11 cellular contexts compared by ENCODE assay signal in genomic region chr7:2921748-2922147, GRCh38.
DNase-seq lines count a peak whose midpoint lies in the region; ATAC-seq, FAIRE-seq and TF ChIP-seq lines count a peak whose summit lies in the region.
"Had no signal": no experiment of that assay in that cellular context is flagged by ENCODE, and none has a peak within 500 bp of the region (broad histone marks: within the 10 kb centered on the region; RNA-seq: fewer than 3 reads in every experiment).

No MANE protein-coding gene starts in this region.

- H3K9ac ChIP-seq in kidney (ENCODE audit: low read length in 2 of 2), result no peak overlapping the region

- H3K9me3 ChIP-seq in heart left ventricle (no peaks in the 10 kb centered on the region), RWPE2 (ENCODE audit: severe bottlenecking) (no peaks in the 10 kb centered on the region), testis (no peaks in the 10 kb centered on the region), transverse colon (no peaks in the 10 kb centered on the region), kidney (ENCODE audit: control insufficient read depth in 1 of 2, low read length in 2 of 2) (no peaks in the 10 kb centered on the region), T-helper 17 cell (ENCODE audit: control insufficient read depth, low read length, poor library complexity, severe bottlenecking) (no peaks in the 10 kb centered on the region)

- no peak overlapping the region for H3K27ac ChIP-seq in heart left ventricle
- no peak overlapping the region for H3K27ac ChIP-seq in RWPE2 (ENCODE audit: poor library complexity, severe bottlenecking)
- no peak overlapping the region for H3K27ac ChIP-seq in testis
- H3K27ac ChIP-seq in transverse colon, result no peak overlapping the region
- no peak overlapping the region for H3K27ac ChIP-seq in kidney (ENCODE audit: low read depth in 2 of 2, low read length in 2 of 2)

- no peak overlapping the region for H3K27ac Mint-ChIP-seq in T-helper 17 cell

- WGBS in heart left ventricle, 4 donors, result 33 to 40% (median 39%) methylated on average over 7 of the region's 7 CpGs
- WGBS in testis, 2 donors, result 41 to 60% methylated on average over 3 to 7 of the region's 7 CpGs
- WGBS in transverse colon (ENCODE audit: low coverage in 1 of 2), 2 donors, result 64% methylated on average over 7 of the region's 7 CpGs; no CpG with 5 or more reads in 1 of the 2 donors

- TF ChIP-seq CTCF in heart left ventricle (IDR thresholded peaks at IDR 0.05) (peak in 7 of 12 donors; percentile 12 to 40 (median 23)), RWPE2 (IDR thresholded peaks at IDR 0.05; ENCODE audit: poor library complexity, severe bottlenecking) (peak; percentile 14), fibroblast of villous mesenchyme (IDR thresholded peaks at IDR 0.05; ENCODE audit: insufficient read depth, low read depth, low read length) (peak; percentile 43), testis (IDR thresholded peaks at IDR 0.05) (peak in 2 of 3 experiments; percentile 24 to 57), transverse colon (IDR thresholded peaks at IDR 0.05) (no peak), kidney (IDR thresholded peaks at IDR 0.05; ENCODE audit: borderline replicate concordance, extremely low read depth, insufficient read depth) (no peak)

- TF ChIP-seq POLR2A in heart left ventricle (IDR thresholded peaks at IDR 0.05) (no peak), testis (IDR thresholded peaks at IDR 0.05) (no peak), transverse colon (IDR thresholded peaks at IDR 0.05) (no peak)

- no peak for ATAC-seq in heart left ventricle
- ATAC-seq in Right ventricle myocardium superior (ENCODE audit: poor library complexity), result no peak
- ATAC-seq in RWPE2 (ENCODE audit: low read depth), result no peak
- ATAC-seq in T-helper 17 cell, result no peak
- ATAC-seq: stimulated activated naive CD8-positive, alpha-beta T cell treated with anti-CD3 and anti-CD28 coated beads, Interleukin-15, Interleukin-2, amounts not matched to agents 100 U/mL and 50 U/mL, for 24 hours had no signal

- no peak for FAIRE-seq in kidney (lab: Jason Lieb, UNC)

- H3K4me3 ChIP-seq in heart left ventricle (no peak overlapping the region), RWPE2 (ENCODE audit: severe bottlenecking) (no peak overlapping the region), fibroblast of villous mesenchyme (ENCODE audit: low read depth, low read length) (no peak overlapping the region), testis (no peak overlapping the region), transverse colon (no peak overlapping the region), kidney (ENCODE audit: low read length in 2 of 2) (no peak overlapping the region)

- no peak overlapping the region for H3K4me3 Mint-ChIP-seq in T-helper 17 cell
- H3K4me3 Mint-ChIP-seq: CD4-positive, CD25-positive, alpha-beta regulatory T cell had no signal

- no peak for TF ChIP-seq EP300 in transverse colon (IDR thresholded peaks at IDR 0.05; ENCODE audit: low read depth)

- peak in 1 of 5 donors; percentile 46 for DNase-seq in heart left ventricle
- no peak for DNase-seq in Right ventricle myocardium superior
- DNase-seq in RWPE2 (ENCODE audit: low spot score), result no peak
- DNase-seq in fibroblast of villous mesenchyme (ENCODE audit: low read depth), result no peak
- peak; percentile 35 for DNase-seq in testis
- no peak for DNase-seq in transverse colon
- DNase-seq in kidney, result no peak
- no peak for DNase-seq in T-helper 17 cell
- DNase-seq: CD4-positive, CD25-positive, alpha-beta regulatory T cell; KBM-7; stimulated activated naive CD8-positive, alpha-beta T cell treated with anti-CD3 and anti-CD28 coated beads, Interleukin-15, Interleukin-2, amounts not matched to agents 100 U/mL and 50 U/mL, for 24 hours had no signal

- intact Hi-C loops in heart left ventricle (cut with DNase I), result no loop called here
- intact Hi-C loops in Right ventricle myocardium superior (cut with DNase I), result no loop called here
- intact Hi-C loops in testis (cut with DNase I; ENCODE audit: low total_unique reads), result no loop called here
- intact Hi-C loops in transverse colon (cut with DNase I; ENCODE audit: low total_unique reads), result no loop called here
- intact Hi-C loops in kidney (cut with DNase I), result no loop called here

- H3K27me3 Mint-ChIP-seq in T-helper 17 cell, result no peaks in the 10 kb centered on the region
- H3K27me3 Mint-ChIP-seq: CD4-positive, CD25-positive, alpha-beta regulatory T cell had no signal

- in situ Hi-C loops in transverse colon (cut with MboI; ENCODE audit: low pct_ligation_motif_present in 1 of 4, low pct_unique_long_range_greater_than_20kb in 1 of 4, low sequenced_read_pairs in 3 of 4), result no loop called here

- peaks cover 12% of the 10 kb centered on the region for H3K36me3 Mint-ChIP-seq in T-helper 17 cell (ENCODE audit: low read depth)

- H3K4me1 ChIP-seq in heart left ventricle, result peaks cover 0 to 9% (median 2%) of the 10 kb centered on the region in 12 donors
- peaks cover 5% of the 10 kb centered on the region for H3K4me1 ChIP-seq in RWPE2 (ENCODE audit: insufficient read depth, poor library complexity, severe bottlenecking)
- H3K4me1 ChIP-seq in testis, result peaks cover 11% of the 10 kb centered on the region
- H3K4me1 ChIP-seq in transverse colon, result no peaks in the 10 kb centered on the region
- H3K4me1 ChIP-seq in kidney (ENCODE audit: control insufficient read depth in 1 of 2, insufficient read depth in 1 of 2, low read depth in 1 of 2, low read length in 2 of 2), result no peaks in the 10 kb centered on the region

- peaks cover 11% of the 10 kb centered on the region for H3K4me1 Mint-ChIP-seq in T-helper 17 cell

- H3K36me3 ChIP-seq in heart left ventricle (peaks cover 0 to 5% (median 0%) of the 10 kb centered on the region in 9 donors), RWPE2 (ENCODE audit: low read depth) (no peaks in the 10 kb centered on the region), testis (ENCODE audit: low read depth, missing control alignments) (no peaks in the 10 kb centered on the region), transverse colon (no peaks in the 10 kb centered on the region), kidney (ENCODE audit: control insufficient read depth in 1 of 2, insufficient read depth in 2 of 2, low read length in 2 of 2) (no peaks in the 10 kb centered on the region)

- H3K27me3 ChIP-seq in heart left ventricle, result peaks cover 0 to 30% (median 0%) of the 10 kb centered on the region in 9 donors
- H3K27me3 ChIP-seq in RWPE2 (ENCODE audit: insufficient read depth, poor library complexity, severe bottlenecking), result no peaks in the 10 kb centered on the region
- no peaks in the 10 kb centered on the region for H3K27me3 ChIP-seq in testis
- H3K27me3 ChIP-seq in transverse colon, result no peaks in the 10 kb centered on the region

Comparison
In these comparisons a context has a peak if more than half of its experiments do, and no peak if none do; other contexts are left out.
1. CTCF ChIP-seq: peak in heart left ventricle (7 of 12), RWPE2 (single experiment), fibroblast of villous mesenchyme (single experiment) and testis (2 of 3); none in transverse colon (0 of 5) and kidney (single experiment).